11 cellular contexts compared by ENCODE assay signal in genomic region chr2:74531666-74532065, GRCh38. TPM values are rescaled to one million over a fixed set of nuclear protein-coding genes. Genes with fewer than 3 reads are reported as not detected.
DNase-seq lines count a peak whose midpoint lies in the region; ATAC-seq and TF ChIP-seq lines count a peak whose summit lies in the region.
"Had no signal": no experiment of that assay in that cellular context is flagged by ENCODE, and none has a peak within 500 bp of the region (broad histone marks: within the 10 kb centered on the region; RNA-seq: fewer than 3 reads in every experiment).

No MANE protein-coding gene starts in this region.

- WGBS in mammary epithelial cell (ENCODE audit: low coverage, missing lambda C conversion rate): 97% methylated on average over 7 of the region's 7 CpGs

- no peak overlapping the region for H3K4me2 ChIP-seq in mammary epithelial cell (ENCODE audit: insufficient read depth, low read depth, low read length)
- H3K4me2 ChIP-seq in PC-9: peak overlapping the region; percentile 84; the same call in 1 of the 2 replicates

- H2AFZ ChIP-seq in mammary epithelial cell (ENCODE audit: low read depth, low read length) (no peak overlapping the region), PC-9 (no peak overlapping the region)

- H3K79me2 ChIP-seq in mammary epithelial cell (ENCODE audit: insufficient read depth, low read length): peaks cover 56% of the 10 kb centered on the region
- peaks cover 37% of the 10 kb centered on the region for H3K79me2 ChIP-seq in PC-9 (ENCODE audit: low read depth)

- H3K27me3 Mint-ChIP-seq in MCF 10A (ENCODE audit: insufficient read depth, unreplicated experiment): no peaks in the 10 kb centered on the region
- no peaks in the 10 kb centered on the region for H3K27me3 Mint-ChIP-seq in effector memory CD8-positive, alpha-beta T cell
- no peaks in the 10 kb centered on the region for H3K27me3 Mint-ChIP-seq in stimulated activated naive B cell treated with anti-CD40 and anti-IgM and Interleukin-4, amounts not matched to agents 10 μg/mL and 1 μg/mL and 100 μg/mL, for 72 hours

- H3K36me3 ChIP-seq in mammary epithelial cell (ENCODE audit: insufficient read depth, low read length) (peaks cover 14% of the 10 kb centered on the region), PC-9 (ENCODE audit: low read depth) (peaks cover 13% of the 10 kb centered on the region)

- CTCF ChIA-PET in MCF 10A (lab: Yijun Ruan, JAX): interaction anchor here (0.5 to 7.3 kb wide), 18 partner anchors 11 to 91 kb away, joined by 3 to 80 read pairs (median 5); partner anchors contain the start of genes CCDC142, PCGF1 and TTC31
- CTCF ChIA-PET in mammary epithelial cell (lab: Charles Lee; ENCODE audit: low non-redundant PET): interaction anchor here (0.6 to 1.4 kb wide), 5 partner anchors 49 to 705 kb away, joined by 4 to 12 read pairs (median 6); partner anchors contain the start of genes CCDC142, STAMBP and TTC31
- CTCF ChIA-PET in PC-9 (lab: Charles Lee): interaction anchor here (0.8 to 1.2 kb wide), 3 partner anchors 13 to 282 kb away, joined by 3 to 6 read pairs (median 3); no protein-coding TSS in a partner anchor

- peaks cover 29% of the 10 kb centered on the region for H3K4me1 ChIP-seq in mammary epithelial cell (ENCODE audit: insufficient read depth, low read length)
- H3K4me1 ChIP-seq in PC-9 (replicated peaks; ENCODE audit: insufficient read depth): peaks cover 18% of the 10 kb centered on the region

- intact Hi-C loops in MCF 10A (cut with micrococcal nuclease): loop anchor here (1.0 to 5.0 kb wide), 3 partner anchors 48 to 194 kb away; partner anchors contain the start of gene TTC31
- intact Hi-C loops in mammary epithelial cell (cut with micrococcal nuclease): loop anchor here (1.0 to 2.0 kb wide), 3 partner anchors 56 to 281 kb away; no protein-coding TSS in a partner anchor
- intact Hi-C loops in PC-9 (cut with micrococcal nuclease; ENCODE audit: unreplicated experiment): loop anchor here (5.0 kb wide), 3 partner anchors 56 to 264 kb away; no protein-coding TSS in a partner anchor

- no TSS peak for BruUV-seq in MCF 10A (replicated peaks; lab: Mats Ljungman, UMichigan)
- BruUV-seq in mammary epithelial cell (replicated peaks; lab: Mats Ljungman, UMichigan): no TSS peak
- no TSS peak for BruUV-seq in PC-9 (replicated peaks; lab: Mats Ljungman, UMichigan)

- no peaks in the 10 kb centered on the region for H3K27me3 ChIP-seq in mammary epithelial cell (ENCODE audit: insufficient read depth, low read length)
- no peaks in the 10 kb centered on the region for H3K27me3 ChIP-seq in PC-9 (ENCODE audit: insufficient read depth, low read depth)
- H3K27me3 ChIP-seq: MG63 had no signal

- H3K9me3 ChIP-seq in mammary epithelial cell (replicated peaks; ENCODE audit: insufficient read depth, low read length): no peaks in the 10 kb centered on the region
- H3K9me3 ChIP-seq in PC-9 (ENCODE audit: insufficient read depth, low read depth): no peaks in the 10 kb centered on the region

- H3K36me3 Mint-ChIP-seq in MCF 10A (ENCODE audit: insufficient read depth, unreplicated experiment): peaks cover 14% of the 10 kb centered on the region
- H3K36me3 Mint-ChIP-seq in effector memory CD8-positive, alpha-beta T cell (ENCODE audit: insufficient read depth): peaks cover 34% of the 10 kb centered on the region
- H3K36me3 Mint-ChIP-seq in stimulated activated naive B cell treated with anti-CD40 and anti-IgM and Interleukin-4, amounts not matched to agents 10 μg/mL and 1 μg/mL and 100 μg/mL, for 72 hours: peaks cover 38 to 66% of the 10 kb centered on the region in 2 donors

- no peaks in the 10 kb centered on the region for H3K9me3 Mint-ChIP-seq in MCF 10A (ENCODE audit: unreplicated experiment)
- H3K9me3 Mint-ChIP-seq in effector memory CD8-positive, alpha-beta T cell: no peaks in the 10 kb centered on the region
- H3K9me3 Mint-ChIP-seq in stimulated activated naive B cell treated with anti-CD40 and anti-IgM and Interleukin-4, amounts not matched to agents 10 μg/mL and 1 μg/mL and 100 μg/mL, for 72 hours: peaks cover 2 to 4% of the 10 kb centered on the region in 2 donors

- peaks cover 12% of the 10 kb centered on the region; the same call in 1 of the 2 replicates for H3F3A ChIP-seq in PC-9 (ENCODE audit: insufficient read depth, low read depth)

- DNase-seq in MCF 10A (ENCODE audit: unreplicated experiment): no peak
- no peak for DNase-seq in mammary epithelial cell
- no peak for DNase-seq in PC-9
- no peak for DNase-seq in effector memory CD8-positive, alpha-beta T cell
- no peak for DNase-seq in stimulated activated naive B cell treated with anti-CD40 and anti-IgM and Interleukin-4, amounts not matched to agents 10 μg/mL and 1 μg/mL and 100 μg/mL, for 72 hours
- DNase-seq in cerebellar cortex (ENCODE audit: low spot score): no peak
- no peak for DNase-seq in activated CD4-positive, CD25-positive, alpha-beta regulatory T cell (lab: John Stamatoyannopoulos, UW)
- DNase-seq: head of caudate nucleus, MG63, occipital lobe had no signal

- dilution Hi-C loops in mammary epithelial cell (cut with HindIII; ENCODE audit: low sequenced_read_pairs): no loop called here

- H3K27ac Mint-ChIP-seq in MCF 10A (ENCODE audit: low read depth, unreplicated experiment): peak overlapping the region; percentile 20
- peak overlapping the region; percentile 92 to 98 for H3K27ac Mint-ChIP-seq in effector memory CD8-positive, alpha-beta T cell
- H3K27ac Mint-ChIP-seq in stimulated activated naive B cell treated with anti-CD40 and anti-IgM and Interleukin-4, amounts not matched to agents 10 μg/mL and 1 μg/mL and 100 μg/mL, for 72 hours: peak overlapping the region; percentile 99

- H3K9me2 ChIP-seq in PC-9 (ENCODE audit: insufficient read depth): no peaks in the 10 kb centered on the region

- H4K20me1 ChIP-seq in mammary epithelial cell (ENCODE audit: insufficient read depth, low read length): no peaks in the 10 kb centered on the region
- peaks cover 9% of the 10 kb centered on the region; the same call in 1 of the 2 replicates for H4K20me1 ChIP-seq in PC-9 (ENCODE audit: insufficient read depth)

- H3K27ac ChIP-seq in mammary epithelial cell (ENCODE audit: insufficient read depth, low read depth, low read length): no peak overlapping the region
- H3K27ac ChIP-seq in PC-9: no peak overlapping the region

- peaks cover 32% of the 10 kb centered on the region for H3K4me1 Mint-ChIP-seq in MCF 10A (ENCODE audit: insufficient read depth, unreplicated experiment)
- H3K4me1 Mint-ChIP-seq in effector memory CD8-positive, alpha-beta T cell (ENCODE audit: low read depth in 2 of 2): peaks cover 27 to 37% of the 10 kb centered on the region in 2 donors
- peaks cover 44 to 53% of the 10 kb centered on the region in 2 donors for H3K4me1 Mint-ChIP-seq in stimulated activated naive B cell treated with anti-CD40 and anti-IgM and Interleukin-4, amounts not matched to agents 10 μg/mL and 1 μg/mL and 100 μg/mL, for 72 hours

- H3K9ac ChIP-seq in mammary epithelial cell (ENCODE audit: insufficient read depth, low read length): no peak overlapping the region

- H3K4me3 ChIP-seq in mammary epithelial cell (replicated peaks in 1 of 3; ENCODE audit: insufficient read depth in 1 of 3, low read depth in 2 of 3, low read length in 3 of 3) (no peak overlapping the region), PC-9 (no peak overlapping the region)

- peak overlapping the region; percentile 24 for H3K4me3 Mint-ChIP-seq in MCF 10A (ENCODE audit: unreplicated experiment)
- H3K4me3 Mint-ChIP-seq in effector memory CD8-positive, alpha-beta T cell: peak overlapping the region in 1 of 2 donors; percentile 42
- H3K4me3 Mint-ChIP-seq in stimulated activated naive B cell treated with anti-CD40 and anti-IgM and Interleukin-4, amounts not matched to agents 10 μg/mL and 1 μg/mL and 100 μg/mL, for 72 hours: peak overlapping the region; percentile 97 to 100

- in situ Hi-C loops in mammary epithelial cell (cut with MboI; ENCODE audit: low sequenced_read_pairs in 2 of 2): loop anchor here in 1 of 2 donors (5.0 kb wide), 1 partner anchor 49 kb away; the partner anchor contains the start of genes CCDC142 and TTC31

- POLR2A ChIA-PET in MCF 10A (lab: Yijun Ruan, JAX): interaction anchor here (0.7 to 8.1 kb wide), 8 partner anchors 25 to 89 kb away, joined by 3 to 135 read pairs (median 4); partner anchors contain the start of genes CCDC142, PCGF1, TTC31 and WBP1
- POLR2A ChIA-PET in PC-9 (lab: Charles Lee; ENCODE audit: unreplicated experiment): interaction anchor here (0.6 kb wide), 1 partner anchor 50 kb away, joined by 3 read pairs; no protein-coding TSS in a partner anchor

- ATAC-seq in effector memory CD8-positive, alpha-beta T cell (replicated peaks): no peak
- no peak for ATAC-seq in stimulated activated naive B cell treated with anti-CD40 and anti-IgM and Interleukin-4, amounts not matched to agents 10 μg/mL and 1 μg/mL and 100 μg/mL, for 72 hours (replicated peaks)
- ATAC-seq in HG03135 (IDR thresholded peaks at IDR 0.05; ENCODE audit: unreplicated experiment): no peak

- TF ChIP-seq CTCF in MCF 10A (IDR thresholded peaks at IDR 0.05; ENCODE audit: unreplicated experiment) (no peak), mammary epithelial cell (conservative IDR thresholded peaks at IDR 0.05 in 1 of 2, IDR thresholded peaks at IDR 0.05 in 1 of 2; ENCODE audit: extremely low read depth in 1 of 2, insufficient read depth in 1 of 2, low read depth in 1 of 2, low read length in 2 of 2) (no peak), PC-9 (conservative IDR thresholded peaks at IDR 0.05) (no peak)

RNA-seq across cellular contexts. Expression of gene HTRA2, which starts 1.9 kb away (rescaled TPM):
- 27.6 and 33.0 TPM in 2 replicates for total RNA-seq in MCF 10A (2022)
- 10 to 100 TPM; 29.2 to 30.8 TPM for total RNA-seq in mammary epithelial cell
- polyA plus RNA-seq in mammary epithelial cell: 50.0 TPM
- 68.7 TPM for polyA minus RNA-seq in mammary epithelial cell
- 23.2 and 23.5 TPM in 2 replicates for total RNA-seq in PC-9 (2021)

RNA-seq across cellular contexts. Expression of gene AUP1, which starts 2.2 kb away (rescaled TPM):
- 138 and 140 TPM in 2 replicates for total RNA-seq in MCF 10A (2022)
- 100 to 1,000 TPM in 1 of 2 donors, 10 to 100 TPM in 1; 67.5 to 111 TPM for total RNA-seq in mammary epithelial cell
- polyA plus RNA-seq in mammary epithelial cell: 145 TPM
- polyA minus RNA-seq in mammary epithelial cell: 95.5 TPM
- total RNA-seq in PC-9 (2021): 79.2 and 84.0 TPM in 2 replicates

RNA-seq across cellular contexts. Expression of gene DQX1, which starts 5.6 kb away (rescaled TPM):
- total RNA-seq in MCF 10A (2022): 4.3 and 4.7 TPM in 2 replicates
- 1 to 10 TPM in 1 of 2 donors, under 1 TPM in 1; 0.83 to 5.2 TPM for total RNA-seq in mammary epithelial cell
- polyA plus RNA-seq in mammary epithelial cell: 3.4 TPM
- not detected for polyA minus RNA-seq in mammary epithelial cell
- 1.3 and 1.7 TPM in 2 replicates for total RNA-seq in PC-9 (2021)
- total RNA-seq: occipital lobe had no signal

RNA-seq across cellular contexts. Expression of gene TLX2, which starts 17.4 kb away (rescaled TPM):
- total RNA-seq in MCF 10A (2022) (not detected in 2 replicates), mammary epithelial cell (under 1 TPM in 1 of 2 donors, not detected in 1; 0.33 TPM), PC-9 (2021) (3.1 and 3.8 TPM in 2 replicates)
- polyA plus RNA-seq in mammary epithelial cell: 0.05 TPM
- polyA minus RNA-seq in mammary epithelial cell: not detected
- total RNA-seq: occipital lobe had no signal

RNA-seq across cellular contexts. Expression of gene LOXL3, which starts 22.1 kb away (rescaled TPM):
- total RNA-seq in MCF 10A (2022) (0.93 and 1.2 TPM in 2 replicates), mammary epithelial cell (under 1 TPM; 0.83 to 0.87 TPM), PC-9 (2021) (3.1 and 5.0 TPM in 2 replicates)
- 2.2 TPM for polyA plus RNA-seq in mammary epithelial cell
- polyA minus RNA-seq in mammary epithelial cell: 0.21 TPM

Comparison
In these comparisons a context has a peak if more than half of its experiments do, and no peak if none do; other contexts are left out.
1. H3K27ac Mint-ChIP-seq: peak in every context shown above with its lines; median percentile 99 in stimulated activated naive B cell treated with anti-CD40 and anti-IgM and Interleukin-4, amounts not matched to agents 10 μg/mL and 1 μg/mL and 100 μg/mL, for 72 hours; 95 in effector memory CD8-positive, alpha-beta T cell; 20 in MCF 10A.